27 cellular contexts compared by ENCODE assay signal in the genomic region with DNA sequence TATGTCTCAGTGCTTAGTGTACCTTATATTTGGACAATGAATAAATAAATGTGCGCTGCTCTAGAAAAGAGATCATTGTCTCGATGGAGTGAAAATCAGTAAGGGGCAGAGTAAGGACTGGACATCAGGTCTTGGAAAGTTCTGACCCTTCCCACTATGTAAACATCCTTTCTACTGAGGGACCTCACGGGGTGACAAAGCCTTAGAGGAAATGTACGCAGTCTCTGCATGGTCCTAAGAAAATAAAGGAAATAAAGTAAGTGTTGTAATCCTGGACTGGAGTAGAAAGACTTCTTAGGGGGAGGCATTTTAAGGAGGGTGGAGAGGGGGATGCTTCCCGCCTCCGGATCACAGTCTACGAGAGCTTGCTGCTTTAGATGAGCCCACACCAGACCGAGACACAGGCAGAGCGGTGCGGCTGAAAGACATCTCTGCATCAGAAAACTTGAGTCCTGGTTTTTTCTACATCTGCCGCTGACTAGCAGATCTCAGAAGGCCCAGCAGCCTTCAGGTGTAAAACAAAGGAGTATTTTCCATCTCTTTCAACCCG. TPM values are rescaled to one million over a fixed set of nuclear protein-coding genes. Genes with fewer than 3 reads are reported as not detected.
DNase-seq lines count a peak whose midpoint lies in the region; ATAC-seq and TF ChIP-seq lines count a peak whose summit lies in the region.
"Had no signal": no experiment of that assay in that cellular context is flagged by ENCODE, and none has a peak within 500 bp of the region (broad histone marks: within the 10 kb centered on the region; RNA-seq: fewer than 3 reads in every experiment).

No MANE protein-coding gene starts in this region.

- no peaks in the 10 kb centered on the region for H3K9me3 Mint-ChIP-seq in activated T-cell treated with anti-CD3 and anti-CD28 coated beads, Interleukin-2, amount 50 U/mL, for 72 hours
- no peaks in the 10 kb centered on the region for H3K9me3 Mint-ChIP-seq in CD8-positive, alpha-beta T cell
- no peaks in the 10 kb centered on the region for H3K9me3 Mint-ChIP-seq in naive thymus-derived CD8-positive, alpha-beta T cell
- H3K9me3 Mint-ChIP-seq: activated naive CD4-positive, alpha-beta T cell treated with anti-CD3 and anti-CD28 coated beads for 36 hours; activated T-cell treated with anti-CD3 and anti-CD28 coated beads, Interleukin-2, amount 50 U/mL, for 4 hours; nephron had no signal

- no peak overlapping the region for H3K27ac ChIP-seq in CD8-positive, alpha-beta T cell (ENCODE audit: low read depth, low read length)
- H3K27ac ChIP-seq: heart left ventricle, pancreas, thoracic aorta had no signal

- peaks cover 34% of the 10 kb centered on the region for H3K4me1 Mint-ChIP-seq in activated T-cell treated with anti-CD3 and anti-CD28 coated beads, Interleukin-2, amount 50 U/mL, for 72 hours (ENCODE audit: low read depth)
- H3K4me1 Mint-ChIP-seq in CD8-positive, alpha-beta T cell (ENCODE audit: low read depth): peaks cover 19% of the 10 kb centered on the region
- H3K4me1 Mint-ChIP-seq in naive thymus-derived CD8-positive, alpha-beta T cell: peaks cover 9 to 28% (median 25%) of the 10 kb centered on the region in 4 donors
- H3K4me1 Mint-ChIP-seq: nephron had no signal

- H3K27me3 Mint-ChIP-seq in activated T-cell treated with anti-CD3 and anti-CD28 coated beads, Interleukin-2, amount 50 U/mL, for 72 hours (ENCODE audit: low read depth): peaks cover 45% of the 10 kb centered on the region
- H3K27me3 Mint-ChIP-seq in CD8-positive, alpha-beta T cell (ENCODE audit: low read depth): no peaks in the 10 kb centered on the region
- H3K27me3 Mint-ChIP-seq in naive thymus-derived CD8-positive, alpha-beta T cell: peaks cover 0 to 3% (median 0%) of the 10 kb centered on the region in 5 donors

- no peak for ATAC-seq in activated T-cell treated with anti-CD3 and anti-CD28 coated beads, Interleukin-2, amount 50 U/mL, for 72 hours (replicated peaks in 1 of 2)
- no peak for ATAC-seq in CD8-positive, alpha-beta T cell
- no peak for ATAC-seq in naive thymus-derived CD8-positive, alpha-beta T cell
- ATAC-seq in GM19452 (IDR thresholded peaks at IDR 0.05; ENCODE audit: unreplicated experiment): no peak
- ATAC-seq: heart left ventricle, left colon, pancreas, Right ventricle myocardium inferior had no signal

- no peak for TF ChIP-seq CTCF in CD8-positive, alpha-beta T cell (IDR thresholded peaks at IDR 0.05)
- no peak for TF ChIP-seq CTCF in astrocyte of the spinal cord (IDR thresholded peaks at IDR 0.05; ENCODE audit: low read depth, low read length)

- no peaks in the 10 kb centered on the region for H3K36me3 ChIP-seq in CD8-positive, alpha-beta T cell (ENCODE audit: insufficient read depth, low read length)
- H3K36me3 ChIP-seq: HAP-1, heart left ventricle, pancreas, thoracic aorta had no signal

- peaks cover 0 to 2% of the 10 kb centered on the region in 2 donors for H3K36me3 Mint-ChIP-seq in activated T-cell treated with anti-CD3 and anti-CD28 coated beads, Interleukin-2, amount 50 U/mL, for 72 hours (ENCODE audit: insufficient read depth in 2 of 2)
- H3K36me3 Mint-ChIP-seq in CD8-positive, alpha-beta T cell: no peaks in the 10 kb centered on the region
- no peaks in the 10 kb centered on the region for H3K36me3 Mint-ChIP-seq in naive thymus-derived CD8-positive, alpha-beta T cell

- peak overlapping the region; percentile 39 for H3K27ac Mint-ChIP-seq in activated T-cell treated with anti-CD3 and anti-CD28 coated beads, Interleukin-2, amount 50 U/mL, for 72 hours
- no peak overlapping the region for H3K27ac Mint-ChIP-seq in CD8-positive, alpha-beta T cell
- H3K27ac Mint-ChIP-seq in naive thymus-derived CD8-positive, alpha-beta T cell: peak overlapping the region in 6 of 10 donors; percentile 2 to 94 (median 64)
- H3K27ac Mint-ChIP-seq: activated naive CD4-positive, alpha-beta T cell treated with anti-CD3 and anti-CD28 coated beads for 36 hours; nephron had no signal

- peaks cover 15% of the 10 kb centered on the region for H3K4me1 ChIP-seq in CD8-positive, alpha-beta T cell (ENCODE audit: insufficient read depth, low read length)
- H3K4me1 ChIP-seq: HAP-1, pancreas had no signal

- intact Hi-C loops in CD8-positive, alpha-beta T cell (cut with DNase I, micrococcal nuclease): no loop called here

- H3K4me3 Mint-ChIP-seq in activated T-cell treated with anti-CD3 and anti-CD28 coated beads, Interleukin-2, amount 50 U/mL, for 72 hours: no peak overlapping the region
- H3K4me3 Mint-ChIP-seq in CD8-positive, alpha-beta T cell: peak overlapping the region; percentile 13
- peak overlapping the region in 8 of 10 donors; percentile 13 to 85 (median 52) for H3K4me3 Mint-ChIP-seq in naive thymus-derived CD8-positive, alpha-beta T cell
- H3K4me3 Mint-ChIP-seq: activated naive CD4-positive, alpha-beta T cell treated with anti-CD3 and anti-CD28 coated beads for 36 hours; nephron had no signal

- no peak overlapping the region for H3K4me3 ChIP-seq in CD8-positive, alpha-beta T cell (ENCODE audit: low read depth, low read length)
- H3K4me3 ChIP-seq in astrocyte of the spinal cord (ENCODE audit: low read depth, low read length): no peak overlapping the region
- H3K4me3 ChIP-seq: HAP-1, pancreas had no signal

- H3K9me3 ChIP-seq in CD8-positive, alpha-beta T cell (ENCODE audit: low read length): no peaks in the 10 kb centered on the region
- H3K9me3 ChIP-seq: HAP-1, heart left ventricle, pancreas, thoracic aorta had no signal

- POLR2A ChIA-PET in CD8-positive, alpha-beta T cell (lab: Charles Lee): no interaction called here
- POLR2A ChIA-PET in naive thymus-derived CD8-positive, alpha-beta T cell (lab: Charles Lee): no interaction called here

- CTCF ChIA-PET in CD8-positive, alpha-beta T cell (lab: Charles Lee): no interaction called here

- no peak for DNase-seq in activated T-cell treated with anti-CD3 and anti-CD28 coated beads, Interleukin-2, amount 50 U/mL, for 72 hours
- no peak for DNase-seq in activated T-cell treated with anti-CD3 and anti-CD28 coated beads, Interleukin-2, amount 50 U/mL, for 1 hour
- no peak for DNase-seq in CD8-positive, alpha-beta T cell
- peak; percentile 41 for DNase-seq in astrocyte of the spinal cord (ENCODE audit: low read depth, low spot score)
- DNase-seq in naive thymus-derived CD8-positive, alpha-beta T cell: no peak
- no peak for DNase-seq in NCI-H1417 (lab: John Stamatoyannopoulos, UW)
- no peak for DNase-seq in 8988T
- DNase-seq: activated CD4-positive, CD25-positive, alpha-beta regulatory T cell; activated T-cell treated with anti-CD3 and anti-CD28 coated beads, Interleukin-2, amount 50 U/mL, for 4 hours; C1 segment of cervical spinal cord; cerebellar nuclear complex; DMS 273 treated with DMSO at 0.1 percent for 48 hours; erythroblast; heart left ventricle; left colon; NCI-H1048; NCI-H187 treated with DMSO at 0.1 percent for 48 hours; NCI-H774; pancreas; stimulated activated CD4-positive, alpha-beta T cell treated with anti-CD3 and anti-CD28 coated beads, Interleukin-4, amount 100 ng/mL, for 1 hour had no signal

- no peaks in the 10 kb centered on the region for H3K27me3 ChIP-seq in CD8-positive, alpha-beta T cell (ENCODE audit: insufficient read depth, low read length)
- H3K27me3 ChIP-seq: heart left ventricle, pancreas had no signal

- in situ Hi-C loops in astrocyte of the spinal cord (cut with HindIII; ENCODE audit: low sequenced_read_pairs): no loop called here

RNA-seq across cellular contexts. Expression of gene GPR137B, which starts 22.3 kb away (rescaled TPM):
- total RNA-seq in activated T-cell treated with anti-CD3 and anti-CD28 coated beads, Interleukin-2, amount 50 U/mL, for 72 hours: 1 to 10 TPM; 4.7 to 7.1 TPM
- total RNA-seq in CD8-positive, alpha-beta T cell: 10 to 100 TPM; 11.1 to 15.3 TPM
- total RNA-seq in naive thymus-derived CD8-positive, alpha-beta T cell: 10 to 100 TPM in 1 of 2 experiments, 1 to 10 TPM in 1; 8.1 to 10.2 TPM
- polyA plus RNA-seq in naive thymus-derived CD8-positive, alpha-beta T cell: 1 to 10 TPM; 3.6 to 9.0 (median 5.1) TPM

RNA-seq across cellular contexts. Expression of gene NID1, which starts 55.1 kb away (rescaled TPM):
- under 1 TPM; 0.12 to 0.29 TPM for total RNA-seq in activated T-cell treated with anti-CD3 and anti-CD28 coated beads, Interleukin-2, amount 50 U/mL, for 72 hours
- not detected for total RNA-seq in CD8-positive, alpha-beta T cell
- total RNA-seq in naive thymus-derived CD8-positive, alpha-beta T cell: under 1 TPM in 1 of 2 experiments, not detected in 1; 0.08 TPM
- polyA plus RNA-seq in naive thymus-derived CD8-positive, alpha-beta T cell: not detected
- total RNA-seq: OCI-LY7 had no signal

Comparison
In these comparisons a context has a peak if more than half of its experiments do, and no peak if none do; other contexts are left out.
1. H3K4me3 Mint-ChIP-seq: peak in CD8-positive, alpha-beta T cell (single experiment) and naive thymus-derived CD8-positive, alpha-beta T cell (8 of 10); none in activated T-cell treated with anti-CD3 and anti-CD28 coated beads, Interleukin-2, amount 50 U/mL, for 72 hours (0 of 2).